8 cellular contexts compared by ENCODE assay signal in genomic region chr13:109231853-109232252, GRCh38.
"Had no signal": no experiment of that assay in that cellular context is flagged by ENCODE, and none has a peak within 500 bp of the region (broad histone marks: within the 10 kb centered on the region; RNA-seq: fewer than 3 reads in every experiment).

No MANE protein-coding gene starts in this region.

- H3K27ac Mint-ChIP-seq: IgD-negative memory B cell had no signal

- ATAC-seq: HepG2, K562 had no signal

- DNase-seq: KBM-7, KG1 had no signal

- H3K4me3 Mint-ChIP-seq: IgD-negative memory B cell had no signal

- FAIRE-seq: HepG2, HTR-8/SVneo, K562 had no signal

- H3K27ac ChIP-seq: HL-60, KMS-11 had no signal

- H3K4me1 Mint-ChIP-seq: IgD-negative memory B cell had no signal

- H3K4me2 ChIP-seq: KMS-11 had no signal

- H3K27me3 Mint-ChIP-seq: IgD-negative memory B cell had no signal

- H3K4me3 ChIP-seq: K562 had no signal

- H3K9ac ChIP-seq: KMS-11 had no signal
